Comparison of ENCODE assay signal across 1 cellular context in genomic region chr17:410674-411401, GRCh38.
TF ChIP-seq lines count a peak whose summit lies in the region.

No MANE protein-coding gene starts in this region.

TF ChIP-seq in endothelial cell of umbilical vein, 7 proteins besides CTCF, POLR2A, EP300 and RAD21:
- TF ChIP-seq POLR2AphosphoS5 (IDR thresholded peaks at IDR 0.05; ENCODE audit: insufficient read depth, low read depth, low read length) (no peak), JUN (IDR thresholded peaks at IDR 0.05; ENCODE audit: borderline replicate concordance, insufficient read depth, insufficient read length, low read depth) (no peak), GATA2 (IDR thresholded peaks at IDR 0.05; ENCODE audit: insufficient read depth, insufficient read length, low read depth, low read length) (no peak), MYC (IDR thresholded peaks at IDR 0.05; ENCODE audit: low read depth, low read length) (no peak), FOS (IDR thresholded peaks at IDR 0.05; ENCODE audit: borderline replicate concordance, insufficient read depth, low read length) (no peak), MAX (IDR thresholded peaks at IDR 0.05; ENCODE audit: insufficient read depth, insufficient read length) (no peak), EZH2 (IDR thresholded peaks at IDR 0.05; ENCODE audit: borderline replicate concordance, low read depth, low read length, severe bottlenecking) (no peak)
